In the genomic region with DNA sequence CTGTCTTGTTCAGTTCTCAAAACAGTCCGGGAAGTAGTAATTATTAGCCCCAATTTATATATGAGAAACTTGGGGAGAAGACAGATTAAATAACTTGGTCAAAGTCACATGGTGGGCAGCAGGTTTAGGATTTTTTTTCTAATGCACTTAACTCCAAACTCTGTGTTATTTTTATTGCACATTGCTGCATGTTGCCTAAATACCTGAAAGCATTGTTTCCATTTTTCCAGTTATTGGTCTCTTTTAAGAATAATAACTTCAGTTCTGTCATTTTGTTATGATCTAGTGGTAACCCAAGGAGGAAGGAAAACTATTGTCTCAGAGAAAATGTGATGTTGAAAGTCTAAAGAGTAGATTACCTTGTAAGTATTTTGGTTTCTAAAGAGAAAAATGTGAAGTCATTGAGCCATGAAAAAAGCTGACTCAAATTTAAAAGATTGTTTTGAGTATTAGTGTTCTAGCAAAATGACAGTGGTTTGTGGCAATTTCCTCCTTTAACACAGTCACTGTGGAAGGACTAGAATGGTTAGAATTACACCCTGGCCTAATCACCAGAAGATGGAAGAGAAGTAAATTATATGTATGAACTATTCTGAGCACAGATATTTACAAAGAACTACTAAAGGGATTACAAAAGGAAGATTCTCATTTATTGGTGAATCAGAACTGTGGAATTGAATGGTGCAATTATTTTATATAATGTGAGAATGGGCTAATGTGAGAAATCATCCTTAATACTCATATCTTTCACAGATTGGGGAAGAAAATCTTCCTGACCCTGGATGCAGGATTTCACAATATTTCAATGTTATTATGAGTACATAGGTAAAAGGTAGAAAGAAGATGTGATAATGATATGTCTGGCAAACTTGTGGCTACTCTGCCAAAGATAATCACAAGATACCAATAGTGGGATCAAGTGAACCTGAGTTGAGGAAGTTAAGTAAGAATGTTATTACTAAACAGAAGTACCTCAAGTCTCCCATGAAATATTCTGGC, we compare ENCODE assay signal across 8 cellular contexts. TPM values are rescaled to one million over a fixed set of nuclear protein-coding genes. Genes with fewer than 3 reads are reported as not detected.
A peak's percentile ranks its signal among the peaks of the same experiment; 100 is the strongest.
DNase-seq lines count a peak whose midpoint lies in the region; ATAC-seq and TF ChIP-seq lines count a peak whose summit lies in the region.

No MANE protein-coding gene starts in this region.

- H3K27me3 ChIP-seq in left lung = no peaks in the 10 kb centered on the region
- no peaks in the 10 kb centered on the region for H3K27me3 ChIP-seq in CD8-positive, alpha-beta memory T cell (ENCODE audit: insufficient read depth, low read length, poor library complexity, severe bottlenecking)

- DNase-seq in MV-4-11 (lab: John Stamatoyannopoulos, UW) = peak; percentile 91
- no peak for DNase-seq in left lung
- DNase-seq in mesenteric fat pad (ENCODE audit: low spot score) = no peak
- no peak for DNase-seq in CD8-positive, alpha-beta memory T cell
- DNase-seq in activated CD4-positive, alpha-beta T cell treated with anti-CD3 and anti-CD28 coated beads, Interleukin-2, amount 10 ng/mL, durations not matched to agents 24 days and 14 days = no peak
- DNase-seq in NCI-H1436 (lab: John Stamatoyannopoulos, UW) = no peak

- POLR2A ChIA-PET in CD8-positive, alpha-beta memory T cell (lab: Charles Lee) = no interaction called here

- no peak for TF ChIP-seq CTCF in left lung (IDR thresholded peaks at IDR 0.05)

- peak overlapping the region in 1 of 2 donors; percentile 79 for H3K27ac ChIP-seq in left lung
- no peak overlapping the region for H3K27ac ChIP-seq in CD8-positive, alpha-beta memory T cell (ENCODE audit: low read depth, low read length)

- no peaks in the 10 kb centered on the region for H3K36me3 ChIP-seq in left lung
- no peaks in the 10 kb centered on the region for H3K36me3 ChIP-seq in CD8-positive, alpha-beta memory T cell (ENCODE audit: insufficient read depth, low read length)

- no peak overlapping the region for H3K4me3 Mint-ChIP-seq in CD8-positive, alpha-beta memory T cell
- no peak overlapping the region for H3K4me3 Mint-ChIP-seq in activated CD4-positive, alpha-beta T cell treated with anti-CD3 and anti-CD28 coated beads, Interleukin-2, amount 10 ng/mL, durations not matched to agents 24 days and 14 days

- H3K27me3 Mint-ChIP-seq in CD8-positive, alpha-beta memory T cell = no peaks in the 10 kb centered on the region
- peaks cover 2% of the 10 kb centered on the region for H3K27me3 Mint-ChIP-seq in activated CD4-positive, alpha-beta T cell treated with anti-CD3 and anti-CD28 coated beads, Interleukin-2, amount 10 ng/mL, durations not matched to agents 24 days and 14 days

- CTCF ChIA-PET in CD8-positive, alpha-beta memory T cell (lab: Charles Lee) = no interaction called here

- intact Hi-C loops in left lung (cut with DNase I) = no loop called here
- intact Hi-C loops in activated CD4-positive, alpha-beta T cell treated with anti-CD3 and anti-CD28 coated beads, Interleukin-2, amount 10 ng/mL, durations not matched to agents 24 days and 14 days (cut with micrococcal nuclease) = no loop called here

- no peaks in the 10 kb centered on the region for H3K9me3 ChIP-seq in left lung
- H3K9me3 ChIP-seq in CD8-positive, alpha-beta memory T cell (ENCODE audit: low read length) = no peaks in the 10 kb centered on the region

- peak; percentile 94 for ATAC-seq in GM18519 (IDR thresholded peaks at IDR 0.05; ENCODE audit: low FRiP score, unreplicated experiment)
- peak; percentile 90 for ATAC-seq in HG02678 (IDR thresholded peaks at IDR 0.05; ENCODE audit: unreplicated experiment)
- peak; percentile 19 for ATAC-seq in left lung

- no peaks in the 10 kb centered on the region for H3K4me1 Mint-ChIP-seq in CD8-positive, alpha-beta memory T cell
- peaks cover 5% of the 10 kb centered on the region for H3K4me1 Mint-ChIP-seq in activated CD4-positive, alpha-beta T cell treated with anti-CD3 and anti-CD28 coated beads, Interleukin-2, amount 10 ng/mL, durations not matched to agents 24 days and 14 days

- no peak overlapping the region for H3K4me3 ChIP-seq in left lung
- no peak overlapping the region for H3K4me3 ChIP-seq in CD8-positive, alpha-beta memory T cell (ENCODE audit: low read length)

- no peak overlapping the region for H3K27ac Mint-ChIP-seq in CD8-positive, alpha-beta memory T cell
- H3K27ac Mint-ChIP-seq in activated CD4-positive, alpha-beta T cell treated with anti-CD3 and anti-CD28 coated beads, Interleukin-2, amount 10 ng/mL, durations not matched to agents 24 days and 14 days = no peak overlapping the region

- no peaks in the 10 kb centered on the region for H3K36me3 Mint-ChIP-seq in CD8-positive, alpha-beta memory T cell
- H3K36me3 Mint-ChIP-seq in activated CD4-positive, alpha-beta T cell treated with anti-CD3 and anti-CD28 coated beads, Interleukin-2, amount 10 ng/mL, durations not matched to agents 24 days and 14 days (ENCODE audit: low read depth) = no peaks in the 10 kb centered on the region

- peaks cover 0 to 2% (median 0%) of the 10 kb centered on the region in 5 donors for H3K9me3 Mint-ChIP-seq in CD8-positive, alpha-beta memory T cell
- no peaks in the 10 kb centered on the region for H3K9me3 Mint-ChIP-seq in activated CD4-positive, alpha-beta T cell treated with anti-CD3 and anti-CD28 coated beads, Interleukin-2, amount 10 ng/mL, durations not matched to agents 24 days and 14 days

- peaks cover 0 to 38% of the 10 kb centered on the region in 2 donors for H3K4me1 ChIP-seq in left lung
- H3K4me1 ChIP-seq in CD8-positive, alpha-beta memory T cell (ENCODE audit: insufficient read depth, low read length) = no peaks in the 10 kb centered on the region

RNA-seq across cellular contexts. Expression of a gene that starts 21.7 kb away (rescaled TPM):
- 10 to 100 TPM; 12.3 to 80.4 TPM for total RNA-seq in left lung
- 31.5 TPM for total RNA-seq in mesenteric fat pad
- under 1 TPM; 0.42 to 0.51 TPM for total RNA-seq in CD8-positive, alpha-beta memory T cell
- not detected for polyA plus RNA-seq in CD8-positive, alpha-beta memory T cell
- total RNA-seq in activated CD4-positive, alpha-beta T cell treated with anti-CD3 and anti-CD28 coated beads, Interleukin-2, amount 10 ng/mL, durations not matched to agents 24 days and 14 days = 10.8 and 11.8 TPM in 2 replicates

Comparison
In these comparisons a context has a peak if more than half of its experiments do, and no peak if none do; other contexts are left out.
1. ATAC-seq: peak in every context shown above with its lines; median percentile 94 in GM18519; 90 in HG02678; 19 in left lung.